Comparison of ENCODE assay signal across 10 cellular contexts in the genomic region with DNA sequence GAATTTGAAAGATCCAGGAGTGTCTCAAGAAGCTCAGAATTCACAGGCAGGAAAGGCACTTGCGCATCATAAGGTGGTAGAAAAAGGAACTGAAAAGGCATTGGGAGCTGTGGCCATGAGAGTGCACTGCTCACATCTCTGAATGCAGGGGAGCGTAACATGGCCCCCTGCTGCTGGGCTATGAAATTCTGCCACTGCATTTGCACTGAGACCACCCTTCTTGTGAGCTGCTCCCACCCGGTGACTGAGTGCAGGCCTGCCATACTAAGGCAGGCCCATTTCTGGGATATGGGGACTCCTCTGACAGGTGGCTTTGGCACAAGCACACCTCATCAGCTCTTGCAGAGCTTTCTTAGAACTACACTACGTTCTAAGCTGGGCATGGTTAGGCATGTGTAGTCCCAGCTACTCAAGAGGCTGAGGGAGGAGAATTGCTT. TPM values are rescaled to one million over a fixed set of nuclear protein-coding genes. Genes with fewer than 3 reads are reported as not detected.
A peak's percentile ranks its signal among the peaks of the same experiment; 100 is the strongest.
DNase-seq lines count a peak whose midpoint lies in the region; ATAC-seq and TF ChIP-seq lines count a peak whose summit lies in the region.
"Had no signal": no experiment of that assay in that cellular context is flagged by ENCODE, and none has a peak within 500 bp of the region (broad histone marks: within the 10 kb centered on the region; RNA-seq: fewer than 3 reads in every experiment).

No MANE protein-coding gene starts in this region.

- no peaks in the 10 kb centered on the region for H3K9me3 ChIP-seq in DOHH2 (ENCODE audit: control insufficient read depth, insufficient read depth, low read length)

- H3K4me3 ChIP-seq in DOHH2 (ENCODE audit: low read length) (peak overlapping the region; percentile 53), NB4 (ENCODE audit: low read depth, low read length) (no peak overlapping the region)

- no peak for TF ChIP-seq POLR2A in NB4 (IDR thresholded peaks at IDR 0.05; ENCODE audit: extremely low read depth, insufficient read length)

- no peaks in the 10 kb centered on the region for H3K27me3 ChIP-seq in DOHH2 (ENCODE audit: control insufficient read depth, low read length)

- TF ChIP-seq CTCF in DOHH2 (IDR thresholded peaks at IDR 0.05; ENCODE audit: low read depth, low read length, poor library complexity, severe bottlenecking) (peak; percentile 63), NB4 (IDR thresholded peaks at IDR 0.05; ENCODE audit: low read depth, low read length) (no peak)

- peak overlapping the region; percentile 75 for H3K4me2 ChIP-seq in DOHH2 (ENCODE audit: low read length)

- no peaks in the 10 kb centered on the region for H4K20me1 ChIP-seq in DOHH2 (ENCODE audit: control insufficient read depth, insufficient read depth, low read depth, low read length)

- ATAC-seq in GM19324 (IDR thresholded peaks at IDR 0.05; ENCODE audit: low FRiP score, unreplicated experiment): peak; percentile 89
- peak; percentile 79 for ATAC-seq in HG02943 (IDR thresholded peaks at IDR 0.05; ENCODE audit: low read depth, unreplicated experiment)
- ATAC-seq: activated naive CD8-positive, alpha-beta T cell treated with anti-CD3 and anti-CD28 coated beads, Interleukin-2, amount 50 U/mL, for 24 hours; HCT116 had no signal

- H3K36me3 ChIP-seq in DOHH2 (ENCODE audit: control insufficient read depth, low read length): no peaks in the 10 kb centered on the region

- DNase-seq in NB4 (ENCODE audit: low read depth) (peak; percentile 48), T-helper 1 cell (no peak), HT-29 (ENCODE audit: low spot score) (no peak), SHP77 (lab: John Stamatoyannopoulos, UW) (no peak)
- no peak for DNase-seq in central memory CD4-positive, alpha-beta T cell
- DNase-seq: activated naive CD8-positive, alpha-beta T cell treated with anti-CD3 and anti-CD28 coated beads, Interleukin-2, amount 50 U/mL, for 24 hours had no signal

- H3F3A ChIP-seq in DOHH2 (ENCODE audit: control insufficient read depth, insufficient read depth): 0 out of 2 replicates have a peak, but pooled peaks cover 3% of the 10 kb centered on the region

- no peaks in the 10 kb centered on the region for H3K9me2 ChIP-seq in DOHH2 (replicated peaks; ENCODE audit: control insufficient read depth, low read length)

- peak overlapping the region; percentile 56 for H3K27ac ChIP-seq in DOHH2 (ENCODE audit: low read depth, low read length)

- peaks cover 43% of the 10 kb centered on the region for H3K4me1 ChIP-seq in DOHH2 (ENCODE audit: control insufficient read depth, low read length)

- peaks cover 14% of the 10 kb centered on the region for H3K79me2 ChIP-seq in DOHH2 (ENCODE audit: control insufficient read depth, low read length)

RNA-seq across cellular contexts. Expression of a gene that starts 25.3 kb away (rescaled TPM):
- 133 and 166 TPM in 2 replicates for total RNA-seq in HT-29 (2014; rRNA removed; shearing (Covaris generic))

RNA-seq across cellular contexts. Expression of a gene that starts 31.9 kb away (rescaled TPM):
- total RNA-seq in HT-29 (2014; rRNA removed; shearing (Covaris generic)): 26.2 and 33.1 TPM in 2 replicates

RNA-seq across cellular contexts. Expression of a gene that starts 32.1 kb away (rescaled TPM):
- 169 and 197 TPM in 2 replicates for total RNA-seq in HT-29 (2014; rRNA removed; shearing (Covaris generic))
